1 cellular context compared by ENCODE assay signal in the genomic region with DNA sequence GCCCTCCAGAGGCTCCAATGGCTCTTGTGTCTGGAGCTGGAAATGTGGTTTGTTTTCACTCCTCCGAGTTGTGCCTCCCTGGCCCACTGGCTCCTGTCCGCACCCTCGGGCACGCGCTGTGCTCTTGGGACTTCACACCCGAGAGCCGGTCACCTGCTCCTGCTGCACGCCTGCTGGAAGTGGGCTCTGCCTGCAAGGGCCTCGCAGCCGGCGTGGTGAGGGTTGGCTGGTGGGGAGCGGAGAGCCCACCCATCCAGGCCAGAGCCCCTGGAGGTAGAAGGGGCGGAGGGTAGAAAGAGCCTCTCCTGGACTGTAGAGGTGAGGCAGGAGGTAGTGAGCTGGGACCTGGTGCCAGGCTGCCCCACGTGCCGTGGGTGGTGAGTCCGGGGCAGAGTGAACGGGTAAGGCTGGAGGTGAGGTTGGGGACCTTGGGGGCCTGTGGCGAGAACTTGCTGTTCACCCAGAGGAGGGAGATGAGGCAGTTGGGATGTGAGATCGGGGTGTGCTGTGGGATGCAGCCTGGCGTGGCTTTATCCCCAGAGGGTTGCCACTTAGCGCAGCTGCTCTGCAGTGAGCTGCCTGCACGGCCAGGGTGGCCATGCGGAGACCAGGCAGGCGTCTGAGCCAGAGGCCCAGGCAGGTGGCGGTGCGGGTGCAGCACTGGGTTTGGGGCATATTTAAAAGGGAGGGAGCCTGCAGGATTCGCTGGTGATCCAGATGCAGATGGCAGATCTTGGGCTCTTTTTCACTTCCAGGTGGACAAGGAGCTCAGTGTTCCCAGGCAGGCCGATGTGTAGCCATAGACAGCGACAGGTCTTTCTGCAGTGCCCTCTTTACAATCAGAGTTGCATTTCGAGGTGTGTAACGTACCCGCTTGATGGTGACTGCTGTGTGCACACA.
A peak's percentile ranks its signal among the peaks of the same experiment; 100 is the strongest.
TF ChIP-seq lines count a peak whose summit lies in the region.

No MANE protein-coding gene starts in this region.

TF ChIP-seq in K562, 482 proteins besides CTCF, POLR2A, EP300 and RAD21:
- TF ChIP-seq ETS2 (tag; IDR thresholded peaks at IDR 0.05; ENCODE audit: borderline replicate concordance, poor library complexity, severe bottlenecking) (no peak), NONO (IDR thresholded peaks at IDR 0.05; ENCODE audit: low read depth in 2 of 2, low read length in 1 of 2) (no peak), RBM22 (IDR thresholded peaks at IDR 0.05; ENCODE audit: low read depth, low read length, poor library complexity, severe bottlenecking) (peak; percentile 49), POLR2G (IDR thresholded peaks at IDR 0.05; ENCODE audit: low read depth, low read length) (peak; percentile 70), TEAD4 (IDR thresholded peaks at IDR 0.05; ENCODE audit: low read length) (no peak), TEAD4 (CRISPR knock-in tag; IDR thresholded peaks at IDR 0.05; ENCODE audit: borderline replicate concordance) (no peak), ZNF12 (CRISPR knock-in tag; IDR thresholded peaks at IDR 0.05) (no peak), ZNF668 (CRISPR knock-in tag; IDR thresholded peaks at IDR 0.05) (no peak), HCFC1 (IDR thresholded peaks at IDR 0.05; ENCODE audit: low read depth, low read length) (no peak), AFF1 (IDR thresholded peaks at IDR 0.05; ENCODE audit: low read depth in 1 of 2, partially characterized antibody in 2 of 2) (no peak), ZNF398 (CRISPR knock-in tag; IDR thresholded peaks at IDR 0.05) (no peak), PRMT5 (CRISPR knock-in tag; IDR thresholded peaks at IDR 0.05) (no peak), ZNF785 (CRISPR knock-in tag; IDR thresholded peaks at IDR 0.05) (no peak), DIDO1 (tag; IDR thresholded peaks at IDR 0.05; ENCODE audit: low read depth) (no peak)
- TF ChIP-seq, protein P1, sequence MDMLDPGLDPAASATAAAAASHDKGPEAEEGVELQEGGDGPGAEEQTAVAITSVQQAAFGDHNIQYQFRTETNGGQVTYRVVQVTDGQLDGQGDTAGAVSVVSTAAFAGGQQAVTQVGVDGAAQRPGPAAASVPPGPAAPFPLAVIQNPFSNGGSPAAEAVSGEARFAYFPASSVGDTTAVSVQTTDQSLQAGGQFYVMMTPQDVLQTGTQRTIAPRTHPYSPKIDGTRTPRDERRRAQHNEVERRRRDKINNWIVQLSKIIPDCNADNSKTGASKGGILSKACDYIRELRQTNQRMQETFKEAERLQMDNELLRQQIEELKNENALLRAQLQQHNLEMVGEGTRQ (CRISPR knock-in tag; IDR thresholded peaks at IDR 0.05): no peak
- TF ChIP-seq, protein P2, sequence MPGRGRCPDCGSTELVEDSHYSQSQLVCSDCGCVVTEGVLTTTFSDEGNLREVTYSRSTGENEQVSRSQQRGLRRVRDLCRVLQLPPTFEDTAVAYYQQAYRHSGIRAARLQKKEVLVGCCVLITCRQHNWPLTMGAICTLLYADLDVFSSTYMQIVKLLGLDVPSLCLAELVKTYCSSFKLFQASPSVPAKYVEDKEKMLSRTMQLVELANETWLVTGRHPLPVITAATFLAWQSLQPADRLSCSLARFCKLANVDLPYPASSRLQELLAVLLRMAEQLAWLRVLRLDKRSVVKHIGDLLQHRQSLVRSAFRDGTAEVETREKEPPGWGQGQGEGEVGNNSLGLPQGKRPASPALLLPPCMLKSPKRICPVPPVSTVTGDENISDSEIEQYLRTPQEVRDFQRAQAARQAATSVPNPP (IDR thresholded peaks at IDR 0.05; ENCODE audit: borderline replicate concordance, insufficient read depth, insufficient read length): no peak
